31 cellular contexts compared by ENCODE assay signal in the genomic region with DNA sequence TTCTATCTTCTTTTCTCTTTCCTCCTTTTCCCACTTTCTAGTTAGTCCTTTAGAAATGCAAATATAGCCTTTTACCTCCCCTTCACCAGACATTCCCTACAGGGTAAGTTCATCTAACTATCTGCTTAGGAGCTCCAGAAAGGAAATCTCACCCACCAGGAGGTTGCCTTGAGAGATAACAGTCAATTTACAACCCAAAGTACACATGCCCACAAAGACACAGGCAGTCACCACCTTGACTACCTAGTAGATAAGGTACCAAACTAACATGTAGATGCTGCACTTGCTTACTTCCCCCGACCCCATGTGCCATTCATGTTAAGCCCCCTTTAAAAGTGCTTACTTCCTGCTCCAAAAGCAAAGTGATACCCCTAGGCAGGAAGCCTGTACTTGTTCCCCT.
"Had no signal": no experiment of that assay in that cellular context is flagged by ENCODE, and none has a peak within 500 bp of the region (broad histone marks: within the 10 kb centered on the region; RNA-seq: fewer than 3 reads in every experiment).

No MANE protein-coding gene starts in this region.

- DNase-seq: activated CD4-positive, alpha-beta memory T cell treated with anti-CD3 and anti-CD28 coated beads, Interleukin-2, amount 10 ng/mL, durations not matched to agents 7 days and 5 days; activated CD4-positive, alpha-beta T cell treated with anti-CD3 and anti-CD28 coated beads for 1 hour; activated CD4-positive, alpha-beta T cell treated with anti-CD3 and anti-CD28 coated beads for 48 hours; activated CD4-positive, CD25-positive, alpha-beta regulatory T cell; activated CD8-positive, alpha-beta memory T cell treated with anti-CD3 and anti-CD28 coated beads for 24 hours; activated CD8-positive, alpha-beta memory T cell treated with anti-CD3 and anti-CD28 coated beads, Interleukin-2, amount 10 ng/mL, durations not matched to agents 7 days and 5 days; activated CD8-positive, alpha-beta memory T cell treated with anti-CD3 and anti-CD28 coated beads, Interleukin-2, amount 50 U/mL, for 48 hours; activated gamma-delta T cell; activated naive CD4-positive, alpha-beta T cell treated with Interleukin-2 at 50 U/mL for 16 hours; activated naive CD8-positive, alpha-beta T cell treated with anti-CD3 and anti-CD28 coated beads, Interleukin-2, amount 10 ng/mL, durations not matched to agents 7 days and 5 days; amygdala; NCI-H1048; NCI-H1105 treated with DMSO at 0.1 percent for 48 hours; NCI-H1436; NCI-H1694 treated with DMSO at 0.1 percent for 48 hours; NCI-H2029; NCI-H345; NCI-H524 treated with DMSO at 0.1 percent for 48 hours; PC-9; Right ventricle myocardium superior; SW 1271; T-helper 1 cell; T-helper 2 cell; T-helper 9 cell had no signal

- H3K4me1 ChIP-seq: ascending aorta had no signal

- H3K27me3 Mint-ChIP-seq: activated naive CD4-positive, alpha-beta T cell treated with anti-CD3 and anti-CD28 coated beads, Interleukin-2, amount 50 U/mL, for 24 hours; activated naive CD8-positive, alpha-beta T cell treated with anti-CD3 and anti-CD28 coated beads, Interleukin-2, amount 10 ng/mL, durations not matched to agents 7 days and 5 days; central memory CD8-positive, alpha-beta T cell had no signal

- H3K9ac ChIP-seq: KMS-11 had no signal

- H3K36me3 ChIP-seq: ascending aorta, cardiac muscle cell had no signal

- H3K27me3 ChIP-seq: ascending aorta, cardiac muscle cell had no signal

- H3K4me3 ChIP-seq: ascending aorta, cardiac muscle cell, PC-9 had no signal

- H3K9me3 Mint-ChIP-seq: activated CD4-positive, alpha-beta memory T cell treated with anti-CD3 and anti-CD28 coated beads, Interleukin-2, amount 10 ng/mL, durations not matched to agents 7 days and 5 days; activated naive CD4-positive, alpha-beta T cell treated with anti-CD3 and anti-CD28 coated beads, Interleukin-2, amount 50 U/mL, for 24 hours; activated naive CD8-positive, alpha-beta T cell treated with anti-CD3 and anti-CD28 coated beads, Interleukin-2, amount 10 ng/mL, durations not matched to agents 7 days and 5 days; activated T-helper 2 cell treated with anti-CD3 and anti-CD28 coated beads, Interferon-gamma antibody, Interleukin-2, Interleukin-4, amounts not matched to agents 10 μg/mL and 5 μg/mL and 100 μg/mL, durations not matched to agents 14 hours and 24 hours and 36 hours; central memory CD8-positive, alpha-beta T cell had no signal

- H3K36me3 Mint-ChIP-seq: activated CD8-positive, alpha-beta memory T cell treated with anti-CD3 and anti-CD28 coated beads, Interleukin-2, amount 10 ng/mL, durations not matched to agents 7 days and 5 days; activated naive CD4-positive, alpha-beta T cell treated with anti-CD3 and anti-CD28 coated beads, Interleukin-2, amount 50 U/mL, for 24 hours; activated naive CD8-positive, alpha-beta T cell treated with anti-CD3 and anti-CD28 coated beads, Interleukin-2, amount 10 ng/mL, durations not matched to agents 7 days and 5 days had no signal

- H3K4me1 Mint-ChIP-seq: activated CD4-positive, alpha-beta memory T cell treated with anti-CD3 and anti-CD28 coated beads, Interleukin-2, amount 10 ng/mL, durations not matched to agents 7 days and 5 days; activated CD8-positive, alpha-beta memory T cell treated with anti-CD3 and anti-CD28 coated beads, Interleukin-2, amount 10 ng/mL, durations not matched to agents 7 days and 5 days; activated naive CD4-positive, alpha-beta T cell treated with anti-CD3 and anti-CD28 coated beads, Interleukin-2, amount 50 U/mL, for 24 hours; activated naive CD8-positive, alpha-beta T cell treated with anti-CD3 and anti-CD28 coated beads, Interleukin-2, amount 10 ng/mL, durations not matched to agents 7 days and 5 days; central memory CD8-positive, alpha-beta T cell had no signal

- H3K27ac Mint-ChIP-seq: activated CD4-positive, alpha-beta memory T cell treated with anti-CD3 and anti-CD28 coated beads, Interleukin-2, amount 10 ng/mL, durations not matched to agents 7 days and 5 days; activated CD8-positive, alpha-beta memory T cell treated with anti-CD3 and anti-CD28 coated beads, Interleukin-2, amount 10 ng/mL, durations not matched to agents 7 days and 5 days; activated naive CD4-positive, alpha-beta T cell treated with anti-CD3 and anti-CD28 coated beads, Interleukin-2, amount 50 U/mL, for 24 hours; activated naive CD8-positive, alpha-beta T cell treated with anti-CD3 and anti-CD28 coated beads, Interleukin-2, amount 10 ng/mL, durations not matched to agents 7 days and 5 days; activated T-helper 2 cell treated with anti-CD3 and anti-CD28 coated beads, Interferon-gamma antibody, Interleukin-2, Interleukin-4, amounts not matched to agents 10 μg/mL and 5 μg/mL and 100 μg/mL, durations not matched to agents 14 hours and 24 hours and 36 hours had no signal

- H3K4me2 ChIP-seq: KMS-11, PC-9 had no signal

- ATAC-seq: activated CD8-positive, alpha-beta memory T cell treated with anti-CD3 and anti-CD28 coated beads, Interleukin-2, amount 10 ng/mL, durations not matched to agents 7 days and 5 days had no signal

- H3K9me3 ChIP-seq: ascending aorta had no signal

- H3K4me3 Mint-ChIP-seq: activated CD4-positive, alpha-beta memory T cell treated with anti-CD3 and anti-CD28 coated beads, Interleukin-2, amount 10 ng/mL, durations not matched to agents 7 days and 5 days; activated CD8-positive, alpha-beta memory T cell treated with anti-CD3 and anti-CD28 coated beads, Interleukin-2, amount 10 ng/mL, durations not matched to agents 7 days and 5 days; activated naive CD4-positive, alpha-beta T cell treated with anti-CD3 and anti-CD28 coated beads, Interleukin-2, amount 50 U/mL, for 24 hours; activated naive CD8-positive, alpha-beta T cell treated with anti-CD3 and anti-CD28 coated beads, Interleukin-2, amount 10 ng/mL, durations not matched to agents 7 days and 5 days; central memory CD8-positive, alpha-beta T cell had no signal

- H3K27ac ChIP-seq: ascending aorta, cardiac muscle cell, KMS-11, PC-9, VCaP had no signal
